Comparison of ENCODE assay signal across 1 cellular context in genomic region chr11:108985611-108986279, GRCh38.
TF ChIP-seq lines count a peak whose summit lies in the region.

No MANE protein-coding gene starts in this region.

TF ChIP-seq in WTC11, 78 proteins besides CTCF, POLR2A, EP300 and RAD21 (continued from another document):
- TF ChIP-seq ELF4 (CRISPR knock-in tag; IDR thresholded peaks at IDR 0.05; ENCODE audit: low read depth) (no peak), ZNF281 (CRISPR knock-in tag; IDR thresholded peaks at IDR 0.05) (no peak), GABPB1 (CRISPR knock-in tag; IDR thresholded peaks at IDR 0.05) (no peak), ERG (CRISPR knock-in tag; IDR thresholded peaks at IDR 0.05) (no peak), CDX4 (CRISPR knock-in tag; IDR thresholded peaks at IDR 0.05; ENCODE audit: borderline replicate concordance) (no peak), NFATC4 (CRISPR knock-in tag; IDR thresholded peaks at IDR 0.05) (no peak)
